ENCODE assay signal across 10 cellular contexts in the genomic region with DNA sequence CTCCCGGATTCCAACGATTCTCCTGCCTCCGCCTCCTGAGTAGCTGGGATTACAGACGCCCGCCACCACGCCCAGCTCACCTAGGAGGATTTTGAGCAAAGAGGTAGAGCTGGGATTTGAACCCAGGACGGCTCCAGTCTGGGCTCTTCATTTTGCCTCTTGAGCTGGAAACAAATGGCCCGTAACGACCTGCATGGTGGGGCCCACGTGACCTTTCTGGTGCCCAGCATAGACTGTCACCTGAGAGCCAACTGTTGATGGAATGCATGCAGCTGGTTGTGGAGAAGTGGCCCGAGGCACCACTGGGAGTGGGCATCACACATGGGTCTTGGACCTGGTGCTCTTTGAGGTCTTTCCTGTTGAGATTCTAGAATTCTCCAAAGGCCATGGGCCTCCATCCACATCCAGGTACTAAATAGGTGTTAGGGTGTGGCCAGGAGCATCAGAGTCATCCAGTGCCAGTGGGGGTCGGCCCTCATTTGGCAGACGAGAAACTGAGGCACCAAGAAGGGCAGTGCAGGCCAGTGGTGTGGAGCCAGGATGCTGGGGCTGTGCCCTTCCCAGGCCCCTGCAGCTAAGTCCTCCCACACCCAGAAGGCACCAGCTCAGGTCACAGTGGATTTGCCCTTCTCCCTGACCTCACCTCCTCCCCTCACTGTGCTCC. TPM values are rescaled to one million over a fixed set of nuclear protein-coding genes. Genes with fewer than 3 reads are reported as not detected.
DNase-seq lines count a peak whose midpoint lies in the region; ATAC-seq and FAIRE-seq lines count a peak whose summit lies in the region.
"Had no signal": no experiment of that assay in that cellular context is flagged by ENCODE, and none has a peak within 500 bp of the region (broad histone marks: within the 10 kb centered on the region; RNA-seq: fewer than 3 reads in every experiment).

No MANE protein-coding gene starts in this region.

- H3K27me3 ChIP-seq in BLaER1 (no peaks in the 10 kb centered on the region), H7 (ENCODE audit: control insufficient read depth, insufficient read depth, low read length) (no peaks in the 10 kb centered on the region)
- H3K27me3 ChIP-seq: pancreas had no signal

- H3K4me3 ChIP-seq in BLaER1 (peak overlapping the region; percentile 98; the same call in 1 of the 2 replicates), H7 (ENCODE audit: insufficient read depth, low read depth, low read length) (no peak overlapping the region)

- H3K27ac Mint-ChIP-seq in activated naive CD4-positive, alpha-beta T cell treated with anti-CD3 and anti-CD28 coated beads, Interleukin-2, amount 50 U/mL, for 72 hours: peak overlapping the region; percentile 97 to 100
- H3K27ac Mint-ChIP-seq in naive thymus-derived CD8-positive, alpha-beta T cell: peak overlapping the region in 7 of 10 donors; percentile 20 to 86 (median 59)

- no peak for ATAC-seq in activated naive CD4-positive, alpha-beta T cell treated with anti-CD3 and anti-CD28 coated beads, Interleukin-2, amount 50 U/mL, for 72 hours
- no peak for ATAC-seq in naive thymus-derived CD8-positive, alpha-beta T cell
- ATAC-seq in HG03520 (IDR thresholded peaks at IDR 0.05; ENCODE audit: unreplicated experiment): no peak
- ATAC-seq in left lobe of liver: no peak

- peaks cover 88% of the 10 kb centered on the region for H4K20me1 ChIP-seq in BLaER1

- peaks cover 33 to 87% (median 80%) of the 10 kb centered on the region in 4 donors for H3K4me1 Mint-ChIP-seq in naive thymus-derived CD8-positive, alpha-beta T cell

- H3K9me3 ChIP-seq in BLaER1: no peaks in the 10 kb centered on the region
- H3K9me3 ChIP-seq: pancreas had no signal

- H3K9ac ChIP-seq in BLaER1: peak overlapping the region; percentile 100; the same call in 1 of the 2 replicates

- no peak overlapping the region for H3K27ac ChIP-seq in BLaER1

- H3K36me3 Mint-ChIP-seq in activated naive CD4-positive, alpha-beta T cell treated with anti-CD3 and anti-CD28 coated beads, Interleukin-2, amount 50 U/mL, for 72 hours: peaks cover 32 to 66% of the 10 kb centered on the region in 2 donors
- peaks cover 8 to 61% (median 17%) of the 10 kb centered on the region in 3 donors for H3K36me3 Mint-ChIP-seq in naive thymus-derived CD8-positive, alpha-beta T cell

- DNase-seq in H7 (peak; percentile 61), left lobe of liver (ENCODE audit: low spot score) (no peak), RCC 7860 (ENCODE audit: low spot score) (no peak)
- no peak for DNase-seq in activated naive CD4-positive, alpha-beta T cell treated with anti-CD3 and anti-CD28 coated beads, Interleukin-2, amount 50 U/mL, for 72 hours (ENCODE audit: low spot score in 2 of 2)
- DNase-seq in naive thymus-derived CD8-positive, alpha-beta T cell: no peak
- no peak for DNase-seq in stimulated activated CD4-positive, alpha-beta T cell treated with anti-CD3 and anti-CD28 coated beads, Interleukin-15, amount 100 ng/mL, for 24 hours
- DNase-seq: NCI-H1436 treated with DMSO at 0.1 percent for 48 hours had no signal

- POLR2A ChIA-PET in naive thymus-derived CD8-positive, alpha-beta T cell (lab: Charles Lee): interaction anchor here (0.6 to 5.2 kb wide), 11 partner anchors 10 to 1546 kb away, joined by 3 to 49 read pairs (median 5); a partner anchor contains a TSS

- FAIRE-seq in RCC 7860 (lab: Jason Lieb, UNC): no peak
- FAIRE-seq: pancreas had no signal

- H3K9me3 Mint-ChIP-seq in activated naive CD4-positive, alpha-beta T cell treated with anti-CD3 and anti-CD28 coated beads, Interleukin-2, amount 50 U/mL, for 72 hours: no peaks in the 10 kb centered on the region
- H3K9me3 Mint-ChIP-seq in naive thymus-derived CD8-positive, alpha-beta T cell: peaks cover 0 to 3% (median 0%) of the 10 kb centered on the region in 9 donors

- peak overlapping the region in 8 of 10 donors; percentile 6 to 66 (median 46) for H3K4me3 Mint-ChIP-seq in naive thymus-derived CD8-positive, alpha-beta T cell

- peak overlapping the region; percentile 100 for H3K4me2 ChIP-seq in BLaER1

- peaks cover 77% of the 10 kb centered on the region for H3K4me1 ChIP-seq in BLaER1

- H3K36me3 ChIP-seq in BLaER1 (peaks cover 54% of the 10 kb centered on the region), H7 (replicated peaks; ENCODE audit: control insufficient read depth, insufficient read depth, low read length) (peaks cover 38% of the 10 kb centered on the region)

- peaks cover 0 to 4% (median 0%) of the 10 kb centered on the region in 5 donors for H3K27me3 Mint-ChIP-seq in naive thymus-derived CD8-positive, alpha-beta T cell

RNA-seq across cellular contexts. Expression of a gene that starts 3.9 kb away (rescaled TPM):
- total RNA-seq in H7 (2014; rRNA removed; shearing (Covaris generic)): 466 and 503 TPM in 2 replicates
- 100 to 1,000 TPM; 460 to 506 TPM for total RNA-seq in activated naive CD4-positive, alpha-beta T cell treated with anti-CD3 and anti-CD28 coated beads, Interleukin-2, amount 50 U/mL, for 72 hours
- 100 to 1,000 TPM; 301 to 312 TPM for total RNA-seq in naive thymus-derived CD8-positive, alpha-beta T cell
- 100 to 1,000 TPM in 1 of 3 donors, 10 to 100 TPM in 2; 51.9 to 122 (median 61.0) TPM for polyA plus RNA-seq in naive thymus-derived CD8-positive, alpha-beta T cell
- total RNA-seq in left lobe of liver: 134 TPM

RNA-seq across cellular contexts. Expression of a gene that starts 8.3 kb away (rescaled TPM):
- 154 and 210 TPM in 2 replicates for total RNA-seq in H7 (2014; rRNA removed; shearing (Covaris generic))
- 10 to 100 TPM; 47.6 to 64.2 TPM for total RNA-seq in activated naive CD4-positive, alpha-beta T cell treated with anti-CD3 and anti-CD28 coated beads, Interleukin-2, amount 50 U/mL, for 72 hours
- 10 to 100 TPM; 76.1 to 78.2 TPM for total RNA-seq in naive thymus-derived CD8-positive, alpha-beta T cell
- polyA plus RNA-seq in naive thymus-derived CD8-positive, alpha-beta T cell: 100 to 1,000 TPM; 122 to 129 (median 128) TPM
- total RNA-seq in left lobe of liver: 50.1 TPM

RNA-seq across cellular contexts. Expression of a gene that starts 22.1 kb away (rescaled TPM):
- total RNA-seq in H7 (2014; rRNA removed; shearing (Covaris generic)): 26.4 and 28.3 TPM in 2 replicates
- 10 to 100 TPM; 37.5 to 52.2 TPM for total RNA-seq in activated naive CD4-positive, alpha-beta T cell treated with anti-CD3 and anti-CD28 coated beads, Interleukin-2, amount 50 U/mL, for 72 hours
- total RNA-seq in naive thymus-derived CD8-positive, alpha-beta T cell: 10 to 100 TPM; 41.8 to 47.8 TPM
- polyA plus RNA-seq in naive thymus-derived CD8-positive, alpha-beta T cell: 10 to 100 TPM; 22.2 to 35.8 (median 25.9) TPM
- 26.1 TPM for total RNA-seq in left lobe of liver

RNA-seq across cellular contexts. Expression of a gene that starts 46.3 kb away (rescaled TPM):
- total RNA-seq in H7 (2014; rRNA removed; shearing (Covaris generic)): 0.31 and 0.55 TPM in 2 replicates
- 1 to 10 TPM in 1 of 2 donors, under 1 TPM in 1; 0.27 to 1.4 TPM for total RNA-seq in activated naive CD4-positive, alpha-beta T cell treated with anti-CD3 and anti-CD28 coated beads, Interleukin-2, amount 50 U/mL, for 72 hours
- total RNA-seq in naive thymus-derived CD8-positive, alpha-beta T cell: 10 to 100 TPM; 14.4 to 14.9 TPM
- under 1 TPM; 0.04 to 0.33 (median 0.10) TPM for polyA plus RNA-seq in naive thymus-derived CD8-positive, alpha-beta T cell
- total RNA-seq in left lobe of liver: 0.05 TPM
